ENCODE assay signal across 2 cellular contexts in the genomic region with DNA sequence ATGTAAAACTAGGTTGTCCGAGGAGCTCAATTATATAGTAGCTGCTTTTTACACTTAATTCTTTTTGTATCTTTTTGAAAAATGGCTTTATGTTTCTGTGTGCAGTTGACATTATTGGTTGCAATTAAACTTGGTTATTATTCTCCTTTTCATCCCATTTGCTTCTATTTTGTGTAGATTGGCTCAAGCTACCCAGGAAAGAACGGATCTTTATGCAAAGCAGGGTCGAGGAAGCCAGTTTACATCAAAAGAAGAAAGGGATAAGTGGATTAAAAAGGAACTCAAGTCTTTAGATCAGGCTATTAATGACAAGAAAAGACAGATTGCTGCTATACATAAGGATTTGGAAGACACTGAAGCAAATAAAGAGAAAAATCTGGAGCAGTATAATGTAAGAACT.
TF ChIP-seq lines count a peak whose summit lies in the region.

No MANE protein-coding gene starts in this region.

TF ChIP-seq in HepG2, 621 proteins besides CTCF, POLR2A, EP300 and RAD21:
- TF ChIP-seq CREBL2 (CRISPR knock-in tag; IDR thresholded peaks at IDR 0.05; ENCODE audit: borderline replicate concordance): no peak
- no peak for TF ChIP-seq FLYWCH1 (CRISPR knock-in tag; IDR thresholded peaks at IDR 0.05)
- no peak for TF ChIP-seq GATAD2A (CRISPR knock-in tag; IDR thresholded peaks at IDR 0.05)
- TF ChIP-seq ZNF256 (CRISPR knock-in tag; conservative IDR thresholded peaks at IDR 0.05): no peak
- no peak for TF ChIP-seq CREB1 (IDR thresholded peaks at IDR 0.05)
- no peak for TF ChIP-seq CREB1 (CRISPR knock-in tag; IDR thresholded peaks at IDR 0.05)
- no peak for TF ChIP-seq DNMT3B (CRISPR knock-in tag; conservative IDR thresholded peaks at IDR 0.05)
- TF ChIP-seq ZSCAN12 (CRISPR knock-in tag; IDR thresholded peaks at IDR 0.05): no peak
- TF ChIP-seq MYC (CRISPR knock-in tag; IDR thresholded peaks at IDR 0.05; ENCODE audit: borderline replicate concordance): no peak
- TF ChIP-seq MYNN (CRISPR knock-in tag; IDR thresholded peaks at IDR 0.05; ENCODE audit: low read depth): no peak
- no peak for TF ChIP-seq TP53 (CRISPR knock-in tag; conservative IDR thresholded peaks at IDR 0.05)
- TF ChIP-seq, protein P1, sequence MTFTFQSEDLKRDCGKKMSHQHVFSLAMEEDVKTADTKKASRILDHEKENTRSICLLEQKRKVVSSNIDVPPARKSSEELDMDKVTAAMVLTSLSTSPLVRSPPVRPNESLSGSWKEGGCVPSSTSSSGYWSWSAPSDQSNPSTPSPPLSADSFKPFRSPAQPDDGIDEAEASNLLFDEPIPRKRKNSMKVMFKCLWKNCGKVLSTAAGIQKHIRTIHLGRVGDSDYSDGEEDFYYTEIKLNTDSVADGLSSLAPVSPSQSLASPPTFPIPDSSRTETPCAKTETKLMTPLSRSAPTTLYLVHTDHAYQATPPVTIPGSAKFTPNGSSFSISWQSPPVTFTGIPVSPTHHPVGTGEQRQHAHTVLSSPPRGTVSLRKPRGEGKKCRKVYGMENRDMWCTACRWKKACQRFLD (CRISPR knock-in tag; IDR thresholded peaks at IDR 0.05; ENCODE audit: borderline replicate concordance): no peak
- no peak for TF ChIP-seq KMT2A (CRISPR knock-in tag; IDR thresholded peaks at IDR 0.05)
- no peak for TF ChIP-seq ATF7-NPFF (CRISPR knock-in tag; IDR thresholded peaks at IDR 0.05; ENCODE audit: low read depth)
- no peak for TF ChIP-seq ZNF773 (CRISPR knock-in tag; IDR thresholded peaks at IDR 0.05; ENCODE audit: borderline replicate concordance)
- no peak for TF ChIP-seq MED8 (CRISPR knock-in tag; IDR thresholded peaks at IDR 0.05; ENCODE audit: insufficient replicate concordance)
- TF ChIP-seq ZNF230 (CRISPR knock-in tag; IDR thresholded peaks at IDR 0.05): no peak
- TF ChIP-seq THAP7 (CRISPR knock-in tag; IDR thresholded peaks at IDR 0.05): no peak
- TF ChIP-seq FIP1L1 (IDR thresholded peaks at IDR 0.05; ENCODE audit: borderline replicate concordance, insufficient read depth, low read depth, low read length): no peak
- no peak for TF ChIP-seq FOXA3 (CRISPR knock-in tag; IDR thresholded peaks at IDR 0.05)
- no peak for TF ChIP-seq CCDC6 (CRISPR knock-in tag; IDR thresholded peaks at IDR 0.05)

TF ChIP-seq in endothelial cell of umbilical vein, 7 proteins besides CTCF, POLR2A, EP300 and RAD21:
- TF ChIP-seq POLR2AphosphoS5 (IDR thresholded peaks at IDR 0.05; ENCODE audit: insufficient read depth, low read depth, low read length) (no peak), EZH2 (IDR thresholded peaks at IDR 0.05; ENCODE audit: borderline replicate concordance, low read depth, low read length, severe bottlenecking) (no peak), JUN (IDR thresholded peaks at IDR 0.05; ENCODE audit: borderline replicate concordance, insufficient read depth, insufficient read length, low read depth) (no peak), FOS (IDR thresholded peaks at IDR 0.05; ENCODE audit: borderline replicate concordance, insufficient read depth, low read length) (no peak), GATA2 (IDR thresholded peaks at IDR 0.05; ENCODE audit: insufficient read depth, insufficient read length, low read depth, low read length) (no peak), MYC (IDR thresholded peaks at IDR 0.05; ENCODE audit: low read depth, low read length) (no peak)
- TF ChIP-seq, protein P2, sequence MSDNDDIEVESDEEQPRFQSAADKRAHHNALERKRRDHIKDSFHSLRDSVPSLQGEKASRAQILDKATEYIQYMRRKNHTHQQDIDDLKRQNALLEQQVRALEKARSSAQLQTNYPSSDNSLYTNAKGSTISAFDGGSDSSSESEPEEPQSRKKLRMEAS (IDR thresholded peaks at IDR 0.05; ENCODE audit: insufficient read depth, insufficient read length): no peak
